In genomic region chr5:54993318-54993717, GRCh38 we compare ENCODE assay signal across 24 cellular contexts. TPM values are rescaled to one million over a fixed set of nuclear protein-coding genes. Genes with fewer than 3 reads are reported as not detected.
DNase-seq lines count a peak whose midpoint lies in the region; ATAC-seq, FAIRE-seq and TF ChIP-seq lines count a peak whose summit lies in the region.
"Had no signal": no experiment of that assay in that cellular context is flagged by ENCODE, and none has a peak within 500 bp of the region (broad histone marks: within the 10 kb centered on the region; RNA-seq: fewer than 3 reads in every experiment).

No MANE protein-coding gene starts in this region.

- H3K4me3 Mint-ChIP-seq in CD4-positive, alpha-beta T cell: no peak overlapping the region
- H3K4me3 Mint-ChIP-seq: activated T-helper 17 cell treated with anti-CD3 and anti-CD28 coated beads, Interleukin-2, amount 50 U/mL, for 72 hours had no signal

- DNase-seq in EH (ENCODE audit: low read depth): peak; percentile 76
- DNase-seq in NCI-H345 (lab: John Stamatoyannopoulos, UW): peak; percentile 2
- DNase-seq in astrocyte of the hippocampus (ENCODE audit: low read depth, low spot score): peak; percentile 16
- DNase-seq in kidney tubule cell (ENCODE audit: low spot score): peak; percentile 11
- DNase-seq in D721Med (ENCODE audit: insufficient read length, low spot score): no peak
- DNase-seq in CD4-positive, alpha-beta T cell: no peak
- no peak for DNase-seq in midbrain (lab: John Stamatoyannopoulos, UW)
- DNase-seq: activated CD4-positive, alpha-beta T cell treated with anti-CD3 and anti-CD28 coated beads, Interleukin-2, amount 50 U/mL, for 4 hours; amniotic stem cell; erythroblast; head of caudate nucleus; kidney glomerular epithelial cell; NCI-H1105; NCI-H446; ovary; SIG-M5; T-helper 9 cell had no signal

- H3K27me3 ChIP-seq in CD4-positive, alpha-beta T cell (ENCODE audit: control insufficient read depth, insufficient read depth, low read length): no peaks in the 10 kb centered on the region
- H3K27me3 ChIP-seq: ovary had no signal

- TF ChIP-seq CTCF in D721Med (IDR thresholded peaks at IDR 0.05; ENCODE audit: insufficient read depth, missing control alignments): no peak
- no peak for TF ChIP-seq CTCF in CD4-positive, alpha-beta T cell (IDR thresholded peaks at IDR 0.05)

- CTCF ChIA-PET in CD4-positive, alpha-beta T cell (lab: Charles Lee): interaction anchor here (1.1 kb wide), 1 partner anchor 49 kb away, joined by 4 read pairs; no protein-coding TSS in a partner anchor

- intact Hi-C loops in CD4-positive, alpha-beta T cell (cut with DNase I, micrococcal nuclease): no loop called here

- H3K4me1 Mint-ChIP-seq in CD4-positive, alpha-beta T cell (ENCODE audit: low read depth): peaks cover 28% of the 10 kb centered on the region

- no peaks in the 10 kb centered on the region for H3K9me3 ChIP-seq in CD4-positive, alpha-beta T cell (ENCODE audit: control insufficient read depth, low read length)
- H3K9me3 ChIP-seq: ovary had no signal

- ATAC-seq in CD4-positive, alpha-beta T cell (ENCODE audit: poor library complexity): no peak
- ATAC-seq in GM19452 (IDR thresholded peaks at IDR 0.05; ENCODE audit: unreplicated experiment): no peak
- ATAC-seq: activated T-helper 17 cell treated with anti-CD3 and anti-CD28 coated beads, Interleukin-2, amount 50 U/mL, for 72 hours; GM12878 had no signal

- no peaks in the 10 kb centered on the region for H3K27me3 Mint-ChIP-seq in CD4-positive, alpha-beta T cell
- H3K27me3 Mint-ChIP-seq: activated T-helper 17 cell treated with anti-CD3 and anti-CD28 coated beads, Interleukin-2, amount 50 U/mL, for 72 hours had no signal

- H3K27ac Mint-ChIP-seq in CD4-positive, alpha-beta T cell: no peak overlapping the region
- H3K27ac Mint-ChIP-seq: activated T-helper 17 cell treated with anti-CD3 and anti-CD28 coated beads, Interleukin-2, amount 50 U/mL, for 72 hours had no signal

- no peak for FAIRE-seq in D721Med (lab: Jason Lieb, UNC)
- FAIRE-seq: colon, GM12878 had no signal

- no peaks in the 10 kb centered on the region for H3K9me3 Mint-ChIP-seq in CD4-positive, alpha-beta T cell
- H3K9me3 Mint-ChIP-seq: activated T-helper 17 cell treated with anti-CD3 and anti-CD28 coated beads, Interleukin-2, amount 50 U/mL, for 72 hours had no signal

- POLR2A ChIA-PET in CD4-positive, alpha-beta T cell (lab: Charles Lee): interaction anchor here (0.9 kb wide), 1 partner anchor 51 kb away, joined by 3 read pairs; no protein-coding TSS in a partner anchor

- no peaks in the 10 kb centered on the region for H3K36me3 Mint-ChIP-seq in CD4-positive, alpha-beta T cell (ENCODE audit: low read depth)

- no peak overlapping the region for H3K27ac ChIP-seq in CD4-positive, alpha-beta T cell (ENCODE audit: low read depth, low read length)
- H3K27ac ChIP-seq: KMS-11, ovary, skin epidermis had no signal

RNA-seq across cellular contexts. Expression of gene ESM1, which starts 7.9 kb away (rescaled TPM):
- total RNA-seq in CD4-positive, alpha-beta T cell: not detected
- total RNA-seq: G401, GM12878 had no signal

RNA-seq across cellular contexts. Expression of gene GZMK, which starts 30.7 kb away (rescaled TPM):
- 1 to 10 TPM; 4.5 to 7.0 TPM for total RNA-seq in CD4-positive, alpha-beta T cell
- total RNA-seq: G401, GM12878 had no signal

Comparison
In these comparisons a context has a peak if more than half of its experiments do, and no peak if none do; other contexts are left out.
1. DNase-seq: peak in EH (single experiment), NCI-H345 (single experiment), astrocyte of the hippocampus (single experiment) and kidney tubule cell (single experiment); none in D721Med (single experiment), CD4-positive, alpha-beta T cell (0 of 10) and midbrain (single experiment).